In genomic region chr22:41571786-41572185, GRCh38 we compare ENCODE assay signal across 36 cellular contexts. TPM values are rescaled to one million over a fixed set of nuclear protein-coding genes. Genes with fewer than 3 reads are reported as not detected.
"Had no signal": no experiment of that assay in that cellular context is flagged by ENCODE, and none has a peak within 500 bp of the region (broad histone marks: within the 10 kb centered on the region; RNA-seq: fewer than 3 reads in every experiment).

No MANE protein-coding gene starts in this region.

- H3K27me3 ChIP-seq: MG63 had no signal

- DNase-seq: Karpas-422, Kasumi-1, MG63, MM.1S, MV-4-11, NCI-H1048, NCI-H1092, NCI-H1092 treated with DMSO at 0.1 percent for 48 hours, NCI-H1105, NCI-H1105 treated with DMSO at 0.1 percent for 48 hours, NCI-H1417, NCI-H1417 treated with DMSO at 0.1 percent for 48 hours, NCI-H1436, NCI-H1436 treated with DMSO at 0.1 percent for 48 hours, NCI-H146, NCI-H1694, NCI-H1694 treated with DMSO at 0.1 percent for 48 hours, NCI-H187, NCI-H187 treated with DMSO at 0.1 percent for 48 hours, NCI-H1930, NCI-H2029, NCI-H2029 treated with DMSO at 0.1 percent for 48 hours, NCI-H2081, NCI-H2081 treated with DMSO at 0.1 percent for 48 hours, NCI-H2107, NCI-H2171, NCI-H2171 treated with DMSO at 0.1 percent for 48 hours, NCI-H2227 treated with DMSO at 0.1 percent for 48 hours, NCI-H226, NCI-H345, NCI-H446, NCI-H446 treated with DMSO at 0.1 percent for 48 hours, NCI-H510A had no signal

- H3K4me2 ChIP-seq: KMS-11 had no signal

- H3K27ac ChIP-seq: KMS-11 had no signal

- H3K4me3 ChIP-seq: MG63 had no signal

- H3K9ac ChIP-seq: KMS-11 had no signal

- H3K9me3 ChIP-seq: MG63 had no signal

RNA-seq across cellular contexts. Expression of gene CSDC2, which starts 11.0 kb away (rescaled TPM):
- total RNA-seq: MCF 10A, NCI-H460 had no signal
